ENCODE assay signal across 1 cellular context in the genomic region with DNA sequence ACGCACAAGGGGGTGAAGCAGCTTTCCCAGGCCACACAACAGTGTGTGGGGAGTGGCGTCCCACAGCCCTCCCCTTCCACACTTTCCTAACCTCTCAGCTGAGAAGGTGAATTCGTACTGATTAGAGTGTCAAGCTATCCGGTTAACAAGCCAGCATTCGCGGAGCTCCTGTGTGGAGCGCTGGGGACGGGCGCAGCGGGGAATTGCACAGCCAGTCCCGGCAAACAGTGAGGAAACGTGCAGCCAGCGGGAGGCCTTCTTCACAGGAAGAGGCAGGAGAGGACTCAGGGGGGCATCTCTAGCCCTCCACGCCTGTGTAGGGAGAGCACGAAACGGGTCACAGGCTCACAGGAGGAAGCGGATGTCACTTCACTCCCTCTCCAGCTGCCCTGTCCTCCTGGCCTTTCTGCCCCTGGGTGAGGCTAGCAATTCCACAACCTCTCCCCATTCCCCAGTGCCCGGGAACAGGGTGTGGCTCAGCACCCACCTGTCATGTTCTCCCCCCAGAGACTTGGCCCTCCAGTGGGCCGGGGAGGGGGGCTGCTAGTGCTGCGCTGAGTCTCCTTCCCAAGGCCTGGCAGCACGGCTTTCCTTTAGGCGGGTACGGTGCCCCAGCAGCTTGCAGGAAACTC.
TF ChIP-seq lines count a peak whose summit lies in the region.

No MANE protein-coding gene starts in this region.

TF ChIP-seq in WTC11, 78 proteins besides CTCF, POLR2A, EP300 and RAD21 (continued from another document):
- TF ChIP-seq, protein P1, sequence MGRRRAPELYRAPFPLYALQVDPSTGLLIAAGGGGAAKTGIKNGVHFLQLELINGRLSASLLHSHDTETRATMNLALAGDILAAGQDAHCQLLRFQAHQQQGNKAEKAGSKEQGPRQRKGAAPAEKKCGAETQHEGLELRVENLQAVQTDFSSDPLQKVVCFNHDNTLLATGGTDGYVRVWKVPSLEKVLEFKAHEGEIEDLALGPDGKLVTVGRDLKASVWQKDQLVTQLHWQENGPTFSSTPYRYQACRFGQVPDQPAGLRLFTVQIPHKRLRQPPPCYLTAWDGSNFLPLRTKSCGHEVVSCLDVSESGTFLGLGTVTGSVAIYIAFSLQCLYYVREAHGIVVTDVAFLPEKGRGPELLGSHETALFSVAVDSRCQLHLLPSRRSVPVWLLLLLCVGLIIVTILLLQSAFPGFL (CRISPR knock-in tag; IDR thresholded peaks at IDR 0.05; ENCODE audit: borderline replicate concordance): no peak
- TF ChIP-seq, protein P2, sequence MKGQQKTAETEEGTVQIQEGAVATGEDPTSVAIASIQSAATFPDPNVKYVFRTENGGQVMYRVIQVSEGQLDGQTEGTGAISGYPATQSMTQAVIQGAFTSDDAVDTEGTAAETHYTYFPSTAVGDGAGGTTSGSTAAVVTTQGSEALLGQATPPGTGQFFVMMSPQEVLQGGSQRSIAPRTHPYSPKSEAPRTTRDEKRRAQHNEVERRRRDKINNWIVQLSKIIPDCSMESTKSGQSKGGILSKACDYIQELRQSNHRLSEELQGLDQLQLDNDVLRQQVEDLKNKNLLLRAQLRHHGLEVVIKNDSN (CRISPR knock-in tag; IDR thresholded peaks at IDR 0.05): no peak
- TF ChIP-seq, protein P3, sequence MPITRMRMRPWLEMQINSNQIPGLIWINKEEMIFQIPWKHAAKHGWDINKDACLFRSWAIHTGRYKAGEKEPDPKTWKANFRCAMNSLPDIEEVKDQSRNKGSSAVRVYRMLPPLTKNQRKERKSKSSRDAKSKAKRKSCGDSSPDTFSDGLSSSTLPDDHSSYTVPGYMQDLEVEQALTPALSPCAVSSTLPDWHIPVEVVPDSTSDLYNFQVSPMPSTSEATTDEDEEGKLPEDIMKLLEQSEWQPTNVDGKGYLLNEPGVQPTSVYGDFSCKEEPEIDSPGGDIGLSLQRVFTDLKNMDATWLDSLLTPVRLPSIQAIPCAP (CRISPR knock-in tag; IDR thresholded peaks at IDR 0.05): no peak
- TF ChIP-seq GTF2I (CRISPR knock-in tag; conservative IDR thresholded peaks at IDR 0.05) (no peak), MYBL2 (CRISPR knock-in tag; IDR thresholded peaks at IDR 0.05) (no peak), RORB (CRISPR knock-in tag; IDR thresholded peaks at IDR 0.05) (no peak)
- TF ChIP-seq, protein P4, sequence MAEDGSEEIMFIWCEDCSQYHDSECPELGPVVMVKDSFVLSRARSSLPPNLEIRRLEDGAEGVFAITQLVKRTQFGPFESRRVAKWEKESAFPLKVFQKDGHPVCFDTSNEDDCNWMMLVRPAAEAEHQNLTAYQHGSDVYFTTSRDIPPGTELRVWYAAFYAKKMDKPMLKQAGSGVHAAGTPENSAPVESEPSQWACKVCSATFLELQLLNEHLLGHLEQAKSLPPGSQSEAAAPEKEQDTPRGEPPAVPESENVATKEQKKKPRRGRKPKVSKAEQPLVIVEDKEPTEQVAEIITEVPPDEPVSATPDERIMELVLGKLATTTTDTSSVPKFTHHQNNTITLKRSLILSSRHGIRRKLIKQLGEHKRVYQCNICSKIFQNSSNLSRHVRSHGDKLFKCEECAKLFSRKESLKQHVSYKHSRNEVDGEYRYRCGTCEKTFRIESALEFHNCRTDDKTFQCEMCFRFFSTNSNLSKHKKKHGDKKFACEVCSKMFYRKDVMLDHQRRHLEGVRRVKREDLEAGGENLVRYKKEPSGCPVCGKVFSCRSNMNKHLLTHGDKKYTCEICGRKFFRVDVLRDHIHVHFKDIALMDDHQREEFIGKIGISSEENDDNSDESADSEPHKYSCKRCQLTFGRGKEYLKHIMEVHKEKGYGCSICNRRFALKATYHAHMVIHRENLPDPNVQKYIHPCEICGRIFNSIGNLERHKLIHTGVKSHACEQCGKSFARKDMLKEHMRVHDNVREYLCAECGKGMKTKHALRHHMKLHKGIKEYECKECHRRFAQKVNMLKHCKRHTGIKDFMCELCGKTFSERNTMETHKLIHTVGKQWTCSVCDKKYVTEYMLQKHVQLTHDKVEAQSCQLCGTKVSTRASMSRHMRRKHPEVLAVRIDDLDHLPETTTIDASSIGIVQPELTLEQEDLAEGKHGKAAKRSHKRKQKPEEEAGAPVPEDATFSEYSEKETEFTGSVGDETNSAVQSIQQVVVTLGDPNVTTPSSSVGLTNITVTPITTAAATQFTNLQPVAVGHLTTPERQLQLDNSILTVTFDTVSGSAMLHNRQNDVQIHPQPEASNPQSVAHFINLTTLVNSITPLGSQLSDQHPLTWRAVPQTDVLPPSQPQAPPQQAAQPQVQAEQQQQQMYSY (CRISPR knock-in tag; IDR thresholded peaks at IDR 0.05): no peak
